In the genomic region with DNA sequence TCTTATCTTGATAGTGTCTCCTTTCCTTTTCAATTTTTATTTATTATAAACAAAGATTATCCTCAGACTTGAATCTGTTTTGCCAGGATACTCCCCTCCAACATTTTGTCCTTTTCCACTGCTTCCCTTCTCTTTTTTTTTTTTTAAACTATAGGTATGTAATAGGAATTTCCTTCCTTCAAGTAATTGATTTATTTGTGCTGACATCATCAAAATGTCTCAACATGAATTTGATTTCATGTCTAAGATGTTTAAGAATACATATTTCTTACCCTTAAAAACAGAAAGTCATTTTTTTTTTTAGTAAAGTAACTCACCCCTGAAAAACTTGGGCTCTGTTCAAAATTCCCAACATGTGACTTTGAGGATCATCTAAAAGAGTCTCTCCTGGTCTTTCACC, we compare ENCODE assay signal across 1 cellular context.
TF ChIP-seq lines count a peak whose summit lies in the region.

No MANE protein-coding gene starts in this region.

TF ChIP-seq in SK-N-SH treated with all-trans-retinoic acid at 6 μM for 48 hours, 23 proteins besides CTCF, POLR2A, EP300 and RAD21:
- TF ChIP-seq, protein P1, sequence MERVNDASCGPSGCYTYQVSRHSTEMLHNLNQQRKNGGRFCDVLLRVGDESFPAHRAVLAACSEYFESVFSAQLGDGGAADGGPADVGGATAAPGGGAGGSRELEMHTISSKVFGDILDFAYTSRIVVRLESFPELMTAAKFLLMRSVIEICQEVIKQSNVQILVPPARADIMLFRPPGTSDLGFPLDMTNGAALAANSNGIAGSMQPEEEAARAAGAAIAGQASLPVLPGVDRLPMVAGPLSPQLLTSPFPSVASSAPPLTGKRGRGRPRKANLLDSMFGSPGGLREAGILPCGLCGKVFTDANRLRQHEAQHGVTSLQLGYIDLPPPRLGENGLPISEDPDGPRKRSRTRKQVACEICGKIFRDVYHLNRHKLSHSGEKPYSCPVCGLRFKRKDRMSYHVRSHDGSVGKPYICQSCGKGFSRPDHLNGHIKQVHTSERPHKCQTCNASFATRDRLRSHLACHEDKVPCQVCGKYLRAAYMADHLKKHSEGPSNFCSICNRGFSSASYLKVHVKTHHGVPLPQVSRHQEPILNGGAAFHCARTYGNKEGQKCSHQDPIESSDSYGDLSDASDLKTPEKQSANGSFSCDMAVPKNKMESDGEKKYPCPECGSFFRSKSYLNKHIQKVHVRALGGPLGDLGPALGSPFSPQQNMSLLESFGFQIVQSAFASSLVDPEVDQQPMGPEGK (CRISPR knock-in tag; IDR thresholded peaks at IDR 0.05; ENCODE audit: borderline replicate concordance) = no peak
- peak; percentile 13; the same call in 1 of the 2 replicates for TF ChIP-seq ISL1 (CRISPR knock-in tag; IDR thresholded peaks at IDR 0.05)
